1 cellular context compared by ENCODE assay signal in genomic region chr10:22003111-22003963, GRCh38.
TF ChIP-seq lines count a peak whose summit lies in the region.

A gene with protein sequence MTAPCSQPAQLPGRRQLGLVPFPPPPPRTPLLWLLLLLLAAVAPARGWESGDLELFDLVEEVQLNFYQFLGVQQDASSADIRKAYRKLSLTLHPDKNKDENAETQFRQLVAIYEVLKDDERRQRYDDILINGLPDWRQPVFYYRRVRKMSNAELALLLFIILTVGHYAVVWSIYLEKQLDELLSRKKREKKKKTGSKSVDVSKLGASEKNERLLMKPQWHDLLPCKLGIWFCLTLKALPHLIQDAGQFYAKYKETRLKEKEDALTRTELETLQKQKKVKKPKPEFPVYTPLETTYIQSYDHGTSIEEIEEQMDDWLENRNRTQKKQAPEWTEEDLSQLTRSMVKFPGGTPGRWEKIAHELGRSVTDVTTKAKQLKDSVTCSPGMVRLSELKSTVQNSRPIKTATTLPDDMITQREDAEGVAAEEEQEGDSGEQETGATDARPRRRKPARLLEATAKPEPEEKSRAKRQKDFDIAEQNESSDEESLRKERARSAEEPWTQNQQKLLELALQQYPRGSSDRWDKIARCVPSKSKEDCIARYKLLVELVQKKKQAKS (minus strand): TSS chr10:22003730. CDS start chr10:22003434, 296 bp downstream.

TF ChIP-seq in K562, 482 proteins besides CTCF, POLR2A, EP300 and RAD21 (continued from another document and continues in another):
- TF ChIP-seq, protein P1, sequence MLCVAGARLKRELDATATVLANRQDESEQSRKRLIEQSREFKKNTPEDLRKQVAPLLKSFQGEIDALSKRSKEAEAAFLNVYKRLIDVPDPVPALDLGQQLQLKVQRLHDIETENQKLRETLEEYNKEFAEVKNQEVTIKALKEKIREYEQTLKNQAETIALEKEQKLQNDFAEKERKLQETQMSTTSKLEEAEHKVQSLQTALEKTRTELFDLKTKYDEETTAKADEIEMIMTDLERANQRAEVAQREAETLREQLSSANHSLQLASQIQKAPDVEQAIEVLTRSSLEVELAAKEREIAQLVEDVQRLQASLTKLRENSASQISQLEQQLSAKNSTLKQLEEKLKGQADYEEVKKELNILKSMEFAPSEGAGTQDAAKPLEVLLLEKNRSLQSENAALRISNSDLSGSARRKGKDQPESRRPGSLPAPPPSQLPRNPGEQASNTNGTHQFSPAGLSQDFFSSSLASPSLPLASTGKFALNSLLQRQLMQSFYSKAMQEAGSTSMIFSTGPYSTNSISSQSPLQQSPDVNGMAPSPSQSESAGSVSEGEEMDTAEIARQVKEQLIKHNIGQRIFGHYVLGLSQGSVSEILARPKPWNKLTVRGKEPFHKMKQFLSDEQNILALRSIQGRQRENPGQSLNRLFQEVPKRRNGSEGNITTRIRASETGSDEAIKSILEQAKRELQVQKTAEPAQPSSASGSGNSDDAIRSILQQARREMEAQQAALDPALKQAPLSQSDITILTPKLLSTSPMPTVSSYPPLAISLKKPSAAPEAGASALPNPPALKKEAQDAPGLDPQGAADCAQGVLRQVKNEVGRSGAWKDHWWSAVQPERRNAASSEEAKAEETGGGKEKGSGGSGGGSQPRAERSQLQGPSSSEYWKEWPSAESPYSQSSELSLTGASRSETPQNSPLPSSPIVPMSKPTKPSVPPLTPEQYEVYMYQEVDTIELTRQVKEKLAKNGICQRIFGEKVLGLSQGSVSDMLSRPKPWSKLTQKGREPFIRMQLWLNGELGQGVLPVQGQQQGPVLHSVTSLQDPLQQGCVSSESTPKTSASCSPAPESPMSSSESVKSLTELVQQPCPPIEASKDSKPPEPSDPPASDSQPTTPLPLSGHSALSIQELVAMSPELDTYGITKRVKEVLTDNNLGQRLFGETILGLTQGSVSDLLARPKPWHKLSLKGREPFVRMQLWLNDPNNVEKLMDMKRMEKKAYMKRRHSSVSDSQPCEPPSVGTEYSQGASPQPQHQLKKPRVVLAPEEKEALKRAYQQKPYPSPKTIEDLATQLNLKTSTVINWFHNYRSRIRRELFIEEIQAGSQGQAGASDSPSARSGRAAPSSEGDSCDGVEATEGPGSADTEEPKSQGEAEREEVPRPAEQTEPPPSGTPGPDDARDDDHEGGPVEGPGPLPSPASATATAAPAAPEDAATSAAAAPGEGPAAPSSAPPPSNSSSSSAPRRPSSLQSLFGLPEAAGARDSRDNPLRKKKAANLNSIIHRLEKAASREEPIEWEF (CRISPR knock-in tag; IDR thresholded peaks at IDR 0.05), result no peak
- TF ChIP-seq TAF9B (IDR thresholded peaks at IDR 0.05; ENCODE audit: partially characterized antibody) (no peak), RBM17 (IDR thresholded peaks at IDR 0.05; ENCODE audit: borderline replicate concordance, low read depth, low read length) (no peak), POLR3G (IDR thresholded peaks at IDR 0.05; ENCODE audit: extremely low read depth, insufficient read length, insufficient replicate concordance) (no peak), ZC3H11A (IDR thresholded peaks at IDR 0.05; ENCODE audit: low read depth, low read length) (no peak), ILF3 (IDR thresholded peaks at IDR 0.05; ENCODE audit: borderline replicate concordance) (no peak), IRF2 (CRISPR knock-in tag; IDR thresholded peaks at IDR 0.05) (no peak), ZKSCAN3 (CRISPR knock-in tag; IDR thresholded peaks at IDR 0.05) (no peak), BRF1 (IDR thresholded peaks at IDR 0.05; ENCODE audit: borderline replicate concordance, extremely low read depth, insufficient read length) (no peak), BHLHE40 (IDR thresholded peaks at IDR 0.05; ENCODE audit: low read length) (0 out of 2 replicates have a peak, but pooled peaks have one; percentile 7), TAL1 (IDR thresholded peaks at IDR 0.05) (no peak; the same call in 1 of the 2 replicates), GTF2E2 (tag; IDR thresholded peaks at IDR 0.05) (no peak), ZNF551 (CRISPR knock-in tag; IDR thresholded peaks at IDR 0.05) (no peak), HIVEP1 (CRISPR knock-in tag; IDR thresholded peaks at IDR 0.05) (no peak), DNMT1 (IDR thresholded peaks at IDR 0.05) (no peak), RFX7 (CRISPR knock-in tag; IDR thresholded peaks at IDR 0.05) (no peak), ZNF518B (CRISPR knock-in tag; IDR thresholded peaks at IDR 0.05) (no peak), KLF13 (tag; IDR thresholded peaks at IDR 0.05; ENCODE audit: borderline replicate concordance, low read depth) (peak; percentile 68; the same call in 1 of the 2 replicates), ZNF589 (CRISPR knock-in tag; IDR thresholded peaks at IDR 0.05; ENCODE audit: low read depth) (no peak), MYC (IDR thresholded peaks at IDR 0.05; ENCODE audit: low read depth, low read length) (peak; percentile 81), MYC (CRISPR knock-in tag; IDR thresholded peaks at IDR 0.05; ENCODE audit: borderline replicate concordance, low read depth) (no peak), CHD2 (IDR thresholded peaks at IDR 0.05; ENCODE audit: low read depth, low read length) (no peak), ILK (tag; IDR thresholded peaks at IDR 0.05; ENCODE audit: borderline replicate concordance, low read depth) (no peak), ZNF316 (IDR thresholded peaks at IDR 0.05) (no peak), ZFP91 (CRISPR knock-in tag; IDR thresholded peaks at IDR 0.05) (0 out of 2 replicates have a peak, but pooled peaks have one; percentile 40), ZNF175 (CRISPR knock-in tag; IDR thresholded peaks at IDR 0.05; ENCODE audit: low read depth) (no peak; the same call in 1 of the 2 replicates), CTCFL (IDR thresholded peaks at IDR 0.05; ENCODE audit: borderline replicate concordance, insufficient read depth, low read depth, low read length, poor library complexity, severe bottlenecking) (peak; percentile 42), SMAD3 (CRISPR knock-in tag; conservative IDR thresholded peaks at IDR 0.05) (no peak), SUPT5H (IDR thresholded peaks at IDR 0.05) (peak; percentile 60), KDM5B (IDR thresholded peaks at IDR 0.05; ENCODE audit: insufficient replicate concordance, low read depth, low read length) (peak; percentile 80), GABPA (tag; conservative IDR thresholded peaks at IDR 0.05; ENCODE audit: low read depth) (peak; percentile 87), ETV5 (CRISPR knock-in tag; IDR thresholded peaks at IDR 0.05; ENCODE audit: low read depth) (peak; percentile 98), ZNF830 (CRISPR knock-in tag; IDR thresholded peaks at IDR 0.05) (no peak), SNIP1 (IDR thresholded peaks at IDR 0.05; ENCODE audit: low read depth) (no peak), HDAC3 (IDR thresholded peaks at IDR 0.05; ENCODE audit: borderline replicate concordance, partially characterized antibody) (no peak), E2F3 (CRISPR knock-in tag; IDR thresholded peaks at IDR 0.05) (peak; percentile 85), ZNF561 (CRISPR knock-in tag; conservative IDR thresholded peaks at IDR 0.05) (no peak), POU5F1 (IDR thresholded peaks at IDR 0.05; ENCODE audit: borderline replicate concordance, low read depth, low read length, partially characterized antibody) (no peak), NUFIP1 (IDR thresholded peaks at IDR 0.05; ENCODE audit: partially characterized antibody) (no peak), ZNF431 (CRISPR knock-in tag; IDR thresholded peaks at IDR 0.05) (no peak; the same call in 1 of the 2 replicates), C11orf30 (IDR thresholded peaks at IDR 0.05; ENCODE audit: low read depth) (no peak), SPI1 (IDR thresholded peaks at IDR 0.05; ENCODE audit: borderline replicate concordance, low read depth, low read length) (no peak), CBX8 (IDR thresholded peaks at IDR 0.05; ENCODE audit: borderline replicate concordance, extremely low read depth, low read depth, low read length, poor library complexity, severe bottlenecking) (no peak)
- TF ChIP-seq, protein P2, sequence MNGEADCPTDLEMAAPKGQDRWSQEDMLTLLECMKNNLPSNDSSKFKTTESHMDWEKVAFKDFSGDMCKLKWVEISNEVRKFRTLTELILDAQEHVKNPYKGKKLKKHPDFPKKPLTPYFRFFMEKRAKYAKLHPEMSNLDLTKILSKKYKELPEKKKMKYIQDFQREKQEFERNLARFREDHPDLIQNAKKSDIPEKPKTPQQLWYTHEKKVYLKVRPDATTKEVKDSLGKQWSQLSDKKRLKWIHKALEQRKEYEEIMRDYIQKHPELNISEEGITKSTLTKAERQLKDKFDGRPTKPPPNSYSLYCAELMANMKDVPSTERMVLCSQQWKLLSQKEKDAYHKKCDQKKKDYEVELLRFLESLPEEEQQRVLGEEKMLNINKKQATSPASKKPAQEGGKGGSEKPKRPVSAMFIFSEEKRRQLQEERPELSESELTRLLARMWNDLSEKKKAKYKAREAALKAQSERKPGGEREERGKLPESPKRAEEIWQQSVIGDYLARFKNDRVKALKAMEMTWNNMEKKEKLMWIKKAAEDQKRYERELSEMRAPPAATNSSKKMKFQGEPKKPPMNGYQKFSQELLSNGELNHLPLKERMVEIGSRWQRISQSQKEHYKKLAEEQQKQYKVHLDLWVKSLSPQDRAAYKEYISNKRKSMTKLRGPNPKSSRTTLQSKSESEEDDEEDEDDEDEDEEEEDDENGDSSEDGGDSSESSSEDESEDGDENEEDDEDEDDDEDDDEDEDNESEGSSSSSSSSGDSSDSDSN (IDR thresholded peaks at IDR 0.05; ENCODE audit: borderline replicate concordance in 1 of 2, low read depth in 2 of 2, low read length in 2 of 2), result peak; percentile 88 to 89; a peak in 3 of 4 replicates
- TF ChIP-seq, protein P3, sequence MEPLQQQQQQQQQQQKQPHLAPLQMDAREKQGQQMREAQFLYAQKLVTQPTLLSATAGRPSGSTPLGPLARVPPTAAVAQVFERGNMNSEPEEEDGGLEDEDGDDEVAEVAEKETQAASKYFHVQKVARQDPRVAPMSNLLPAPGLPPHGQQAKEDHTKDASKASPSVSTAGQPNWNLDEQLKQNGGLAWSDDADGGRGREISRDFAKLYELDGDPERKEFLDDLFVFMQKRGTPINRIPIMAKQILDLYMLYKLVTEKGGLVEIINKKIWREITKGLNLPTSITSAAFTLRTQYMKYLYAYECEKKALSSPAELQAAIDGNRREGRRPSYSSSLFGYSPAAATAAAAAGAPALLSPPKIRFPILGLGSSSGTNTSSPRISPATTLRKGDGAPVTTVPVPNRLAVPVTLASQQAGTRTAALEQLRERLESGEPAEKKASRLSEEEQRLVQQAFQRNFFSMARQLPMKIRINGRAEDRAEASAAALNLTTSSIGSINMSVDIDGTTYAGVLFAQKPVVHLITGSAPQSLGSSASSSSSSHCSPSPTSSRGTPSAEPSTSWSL (CRISPR knock-in tag; IDR thresholded peaks at IDR 0.05; ENCODE audit: borderline replicate concordance), result 0 out of 2 replicates have a peak, but pooled peaks have one; percentile 9
- TF ChIP-seq, protein P4, sequence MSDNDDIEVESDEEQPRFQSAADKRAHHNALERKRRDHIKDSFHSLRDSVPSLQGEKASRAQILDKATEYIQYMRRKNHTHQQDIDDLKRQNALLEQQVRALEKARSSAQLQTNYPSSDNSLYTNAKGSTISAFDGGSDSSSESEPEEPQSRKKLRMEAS (CRISPR knock-in tag; IDR thresholded peaks at IDR 0.05), result peak; percentile 92
